8 cellular contexts compared by ENCODE assay signal in genomic region chr2:170930132-170931109, GRCh38. TPM values are rescaled to one million over a fixed set of nuclear protein-coding genes. Genes with fewer than 3 reads are reported as not detected.
DNase-seq lines count a peak whose midpoint lies in the region; ATAC-seq and TF ChIP-seq lines count a peak whose summit lies in the region.

No MANE protein-coding gene starts in this region.

- peak overlapping the region; percentile 90 for H3K9ac ChIP-seq in fibroblast of lung (ENCODE audit: insufficient read depth, low read length)
- peak overlapping the region; percentile 96 for H3K9ac ChIP-seq in parathyroid adenoma

- in situ Hi-C loops in GM13976 (cut with MboI; ENCODE audit: low sequenced_read_pairs, unreplicated experiment), result loop anchor here (25.0 kb wide), 1 partner anchor 1182 kb away; the partner anchor contains the start of gene DLX2

- DNase-seq in GM13976 (ENCODE audit: low spot score) (peak; percentile 70), NCI-H774 (lab: John Stamatoyannopoulos, UW) (peak; percentile 48), activated T-cell treated with anti-CD3 and anti-CD28 coated beads for 24 hours (ENCODE audit: low read depth) (peak; percentile 46), fibroblast of lung (ENCODE audit: low read depth in 2 of 2) (peak; percentile 30), midbrain (lab: John Stamatoyannopoulos, UW) (no peak)

- H4K20me1 ChIP-seq in fibroblast of lung (ENCODE audit: control insufficient read depth, extremely low read depth, insufficient read depth, low read length), result peaks cover 4% of the 10 kb centered on the region

- H3K27ac ChIP-seq in 22Rv1 (peak overlapping the region; percentile 79), fibroblast of lung (ENCODE audit: insufficient read depth, low read length) (peak overlapping the region; percentile 91), parathyroid adenoma (peak overlapping the region; percentile 91)

- H3K36me3 ChIP-seq in fibroblast of lung (ENCODE audit: control insufficient read depth, insufficient read depth, low read length) (no peaks in the 10 kb centered on the region), parathyroid adenoma (ENCODE audit: control insufficient read depth, insufficient read depth, low read length) (no peaks in the 10 kb centered on the region)

- H3K9me3 ChIP-seq in fibroblast of lung (ENCODE audit: control insufficient read depth, insufficient read depth, low read depth, low read length), result no peaks in the 10 kb centered on the region
- no peaks in the 10 kb centered on the region for H3K9me3 ChIP-seq in parathyroid adenoma (ENCODE audit: control insufficient read depth, low read length)

- H3K4me3 ChIP-seq in fibroblast of lung (replicated peaks in 1 of 4; ENCODE audit: control extremely low read depth in 1 of 4, insufficient read depth in 1 of 4, low read depth in 3 of 4, low read length in 4 of 4) (peak overlapping the region; percentile 79 to 96 (median 90)), parathyroid adenoma (ENCODE audit: low read depth, low read length) (peak overlapping the region; percentile 92)

- TF ChIP-seq CTCF in 22Rv1 (IDR thresholded peaks at IDR 0.05) (no peak), GM13976 (IDR thresholded peaks at IDR 0.05; ENCODE audit: borderline replicate concordance, control extremely low read depth, extremely low read depth, insufficient read depth, missing control alignments) (no peak), fibroblast of lung (conservative IDR thresholded peaks at IDR 0.05 in 1 of 2, IDR thresholded peaks at IDR 0.05 in 1 of 2; ENCODE audit: low read depth in 1 of 2, low read length in 2 of 2) (no peak), parathyroid adenoma (IDR thresholded peaks at IDR 0.05) (peak; percentile 4)

- no peaks in the 10 kb centered on the region for H3K27me3 ChIP-seq in fibroblast of lung (ENCODE audit: control insufficient read depth, insufficient read depth, low read length)
- no peaks in the 10 kb centered on the region for H3K27me3 ChIP-seq in parathyroid adenoma (ENCODE audit: control insufficient read depth, insufficient read depth, low read length)

- no peak overlapping the region for H2AFZ ChIP-seq in fibroblast of lung (ENCODE audit: low read length)
- H2AFZ ChIP-seq in parathyroid adenoma, result peak overlapping the region; percentile 98

- H3K4me1 ChIP-seq in fibroblast of lung (ENCODE audit: control insufficient read depth, extremely low read depth, insufficient read depth, low read length) (peaks cover 3% of the 10 kb centered on the region), parathyroid adenoma (peaks cover 5% of the 10 kb centered on the region)

- H3K79me2 ChIP-seq in fibroblast of lung (ENCODE audit: control insufficient read depth, insufficient read depth, low read length), result peaks cover 61% of the 10 kb centered on the region
- peaks cover 39% of the 10 kb centered on the region for H3K79me2 ChIP-seq in parathyroid adenoma

- peak overlapping the region; percentile 99 for H3K4me2 ChIP-seq in fibroblast of lung (ENCODE audit: extremely low read depth, insufficient read depth, low read length)
- peak overlapping the region; percentile 97 for H3K4me2 ChIP-seq in parathyroid adenoma (ENCODE audit: low read length)

- peak; percentile 44 for ATAC-seq in HG03354 (IDR thresholded peaks at IDR 0.05; ENCODE audit: poor library complexity, severe bottlenecking, unreplicated experiment)

RNA-seq across cellular contexts. Expression of gene GORASP2, which starts 1.4 kb away (rescaled TPM):
- total RNA-seq in fibroblast of lung, result 24.4 and 28.2 TPM in 2 replicates
- polyA plus RNA-seq in fibroblast of lung, result 220 and 228 TPM in 2 replicates
- 91.6 and 105 TPM in 2 replicates for polyA plus RNA-seq in fibroblast of lung (2012)
- 85.1 and 104 TPM in 2 replicates for polyA minus RNA-seq in fibroblast of lung (ENCODE audit: low replicate concordance)
